In the genomic region with DNA sequence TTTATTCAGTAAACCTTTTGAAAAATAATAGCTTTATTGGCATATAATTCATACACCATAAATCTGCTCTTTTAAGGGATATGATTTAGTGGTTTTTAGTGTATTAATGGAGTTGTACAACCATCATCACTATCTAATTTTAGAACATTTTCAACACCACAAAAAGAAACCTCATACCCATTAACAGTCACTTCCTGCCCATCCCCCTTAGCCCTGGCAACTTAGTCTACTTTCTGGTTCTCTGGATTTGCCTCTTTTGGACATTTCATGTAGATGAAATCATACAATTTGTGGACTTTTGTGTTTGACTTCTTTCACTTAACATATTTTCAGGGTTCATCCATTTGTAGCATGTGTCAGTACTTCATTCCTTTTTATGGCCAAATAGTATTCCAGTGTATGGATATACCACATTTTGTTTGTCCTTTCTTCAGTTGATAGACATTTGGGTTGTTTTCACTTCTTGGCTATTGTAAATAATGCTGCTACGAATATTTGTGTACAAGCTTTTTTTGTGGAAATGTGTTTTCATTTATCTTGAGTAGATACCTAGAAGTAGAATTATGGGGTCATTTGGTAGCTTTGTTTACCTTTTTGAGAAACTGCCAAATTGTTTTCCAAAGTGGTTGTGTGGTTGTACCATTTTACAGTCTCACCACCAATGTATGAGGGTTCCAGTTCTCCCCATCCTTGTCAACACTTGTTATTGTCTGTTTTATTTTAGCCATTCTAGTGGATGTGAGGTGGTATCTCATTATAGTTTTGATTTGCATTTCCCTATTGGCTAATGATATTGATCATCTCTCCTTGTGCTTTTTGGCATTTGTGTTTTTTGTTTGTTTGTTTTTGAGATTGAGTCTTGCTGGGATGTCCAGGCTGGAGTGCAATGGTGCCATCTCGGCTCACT, we compare ENCODE assay signal across 11 cellular contexts. TPM values are rescaled to one million over a fixed set of nuclear protein-coding genes. Genes with fewer than 3 reads are reported as not detected.
A peak's percentile ranks its signal among the peaks of the same experiment; 100 is the strongest.
DNase-seq lines count a peak whose midpoint lies in the region; ATAC-seq and TF ChIP-seq lines count a peak whose summit lies in the region.
"Had no signal": no experiment of that assay in that cellular context is flagged by ENCODE, and none has a peak within 500 bp of the region (broad histone marks: within the 10 kb centered on the region; RNA-seq: fewer than 3 reads in every experiment).

No MANE protein-coding gene starts in this region.

- CTCF ChIA-PET in activated CD8-positive, alpha-beta T cell treated with anti-CD3 and anti-CD28 coated beads for 36 hours (lab: Charles Lee), result interaction anchor here (1.0 kb wide), 1 partner anchor 9 kb away, joined by 3 read pairs; no protein-coding TSS in a partner anchor

- H3K27me3 Mint-ChIP-seq in CD14-positive monocyte (ENCODE audit: low read depth in 3 of 3) (peaks cover 0 to 3% (median 0%) of the 10 kb centered on the region in 3 donors), IgD-negative memory B cell (peaks cover 8% of the 10 kb centered on the region)
- H3K27me3 Mint-ChIP-seq in activated CD8-positive, alpha-beta T cell treated with anti-CD3 and anti-CD28 coated beads for 36 hours, result no peaks in the 10 kb centered on the region

- no peak overlapping the region for H3K4me3 Mint-ChIP-seq in CD14-positive monocyte
- peak overlapping the region in 3 of 4 donors; percentile 21 to 88 (median 68) for H3K4me3 Mint-ChIP-seq in IgD-negative memory B cell
- no peak overlapping the region for H3K4me3 Mint-ChIP-seq in activated CD8-positive, alpha-beta T cell treated with anti-CD3 and anti-CD28 coated beads for 36 hours

- POLR2A ChIA-PET in activated CD8-positive, alpha-beta T cell treated with anti-CD3 and anti-CD28 coated beads for 36 hours (lab: Charles Lee), result interaction anchor here (1.0 to 1.7 kb wide), 3 partner anchors 20 to 30 kb away, joined by 3 to 7 read pairs (median 3); no protein-coding TSS in a partner anchor

- ATAC-seq in activated CD8-positive, alpha-beta T cell treated with anti-CD3 and anti-CD28 coated beads for 36 hours, result no peak
- no peak for ATAC-seq in esophagus mucosa

- peaks cover 53 to 67% of the 10 kb centered on the region in 2 donors for H3K36me3 Mint-ChIP-seq in CD14-positive monocyte
- peaks cover 3% of the 10 kb centered on the region for H3K36me3 Mint-ChIP-seq in IgD-negative memory B cell
- peaks cover 25% of the 10 kb centered on the region for H3K36me3 Mint-ChIP-seq in activated CD8-positive, alpha-beta T cell treated with anti-CD3 and anti-CD28 coated beads for 36 hours (ENCODE audit: low read depth)

- no peak for TF ChIP-seq CTCF in CD14-positive monocyte (IDR thresholded peaks at IDR 0.05)
- no peak for TF ChIP-seq CTCF in activated CD8-positive, alpha-beta T cell treated with anti-CD3 and anti-CD28 coated beads for 36 hours (IDR thresholded peaks at IDR 0.05)

- intact Hi-C loops in CD14-positive monocyte (cut with micrococcal nuclease), result no loop called here
- intact Hi-C loops in activated CD8-positive, alpha-beta T cell treated with anti-CD3 and anti-CD28 coated beads for 36 hours (cut with micrococcal nuclease), result no loop called here

- H3K4me1 Mint-ChIP-seq in CD14-positive monocyte, result peaks cover 32% of the 10 kb centered on the region
- H3K4me1 Mint-ChIP-seq in IgD-negative memory B cell, result peaks cover 61 to 81% (median 64%) of the 10 kb centered on the region in 3 donors
- H3K4me1 Mint-ChIP-seq in activated CD8-positive, alpha-beta T cell treated with anti-CD3 and anti-CD28 coated beads for 36 hours (ENCODE audit: low read depth), result peaks cover 73% of the 10 kb centered on the region

- H3K27ac Mint-ChIP-seq in CD14-positive monocyte, result peak overlapping the region; percentile 90 to 99 (median 96)
- peak overlapping the region; percentile 84 to 97 (median 94) for H3K27ac Mint-ChIP-seq in IgD-negative memory B cell
- peak overlapping the region; percentile 73 for H3K27ac Mint-ChIP-seq in activated CD8-positive, alpha-beta T cell treated with anti-CD3 and anti-CD28 coated beads for 36 hours

- H3K9me3 Mint-ChIP-seq in CD14-positive monocyte (peaks cover 3 to 11% (median 6%) of the 10 kb centered on the region in 7 donors), IgD-negative memory B cell (peaks cover 0 to 1% (median 0%) of the 10 kb centered on the region in 3 donors)
- peaks cover 13% of the 10 kb centered on the region for H3K9me3 Mint-ChIP-seq in activated CD8-positive, alpha-beta T cell treated with anti-CD3 and anti-CD28 coated beads for 36 hours

- DNase-seq in CD14-positive monocyte (ENCODE audit: low spot score) (no peak), kidney tubule cell (ENCODE audit: low spot score) (peak; percentile 82), NCI-H2107 treated with DMSO at 0.1 percent for 48 hours (lab: John Stamatoyannopoulos, UW; ENCODE audit: unreplicated experiment) (no peak), NCI-H748 treated with DMSO at 0.1 percent for 48 hours (lab: John Stamatoyannopoulos, UW) (no peak), NCI-H345 (lab: John Stamatoyannopoulos, UW) (no peak)
- DNase-seq in activated CD8-positive, alpha-beta T cell treated with anti-CD3 and anti-CD28 coated beads for 36 hours, result no peak
- DNase-seq: NCI-H1436, nucleus accumbens, substantia nigra had no signal

RNA-seq across cellular contexts. Expression of a gene that starts 45.8 kb away (rescaled TPM):
- polyA plus RNA-seq in CD14-positive monocyte, result 1 to 10 TPM; 4.4 to 5.4 TPM
- polyA plus RNA-seq in IgD-negative memory B cell, result 32.4 TPM
- 10 to 100 TPM; 22.3 to 24.7 TPM for total RNA-seq in activated CD8-positive, alpha-beta T cell treated with anti-CD3 and anti-CD28 coated beads for 36 hours
- total RNA-seq in esophagus mucosa, result 35.6 TPM

Comparison
In these comparisons a context has a peak if more than half of its experiments do, and no peak if none do; other contexts are left out.
1. H3K4me3 Mint-ChIP-seq: peak in IgD-negative memory B cell (3 of 4); none in CD14-positive monocyte (0 of 2) and activated CD8-positive, alpha-beta T cell treated with anti-CD3 and anti-CD28 coated beads for 36 hours (single experiment).
2. Peak in every context shown above with its lines, with median percentiles within 50 percentile points of each other: H3K27ac Mint-ChIP-seq.